12 cellular contexts compared by ENCODE assay signal in the genomic region with DNA sequence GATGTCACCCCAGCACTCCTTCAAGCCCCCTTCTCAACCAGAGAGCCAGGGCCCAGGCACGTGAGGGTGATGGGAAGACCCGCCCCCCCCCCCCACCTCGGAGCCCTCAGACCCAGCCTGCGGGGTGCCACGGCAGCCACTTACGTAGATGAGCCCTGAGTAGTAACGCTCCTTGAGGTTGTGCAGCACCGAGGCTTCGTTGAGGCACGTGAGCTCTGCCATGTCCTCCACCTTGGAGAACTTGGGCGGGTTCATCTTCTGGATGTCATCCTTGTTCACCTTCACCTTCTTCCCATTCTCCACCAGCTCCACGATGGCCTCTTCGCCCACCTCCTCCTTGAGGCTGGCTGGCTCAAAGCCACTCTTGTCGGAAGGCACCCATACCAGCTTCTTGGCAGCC. TPM values are rescaled to one million over a fixed set of nuclear protein-coding genes. Genes with fewer than 3 reads are reported as not detected.
DNase-seq lines count a peak whose midpoint lies in the region; ATAC-seq and TF ChIP-seq lines count a peak whose summit lies in the region.
"Had no signal": no experiment of that assay in that cellular context is flagged by ENCODE, and none has a peak within 500 bp of the region (broad histone marks: within the 10 kb centered on the region; RNA-seq: fewer than 3 reads in every experiment).

No MANE protein-coding gene starts in this region.

- POLR2A ChIA-PET in naive thymus-derived CD4-positive, alpha-beta T cell (lab: Charles Lee), result interaction anchor here (1.9 to 47.8 kb wide), 3 partner anchors 10 to 23 kb away, joined by 9 to 1512 read pairs (median 14); partner anchors contain the start of gene MYH9

- H3K36me3 Mint-ChIP-seq in naive thymus-derived CD4-positive, alpha-beta T cell, result peaks cover 0 to 15% (median 14%) of the 10 kb centered on the region in 5 donors

- H3K4me1 ChIP-seq in heart right ventricle (peaks cover 53 to 100% (median 98%) of the 10 kb centered on the region in 9 donors), ascending aorta (peaks cover 39 to 96% of the 10 kb centered on the region in 2 donors), upper lobe of left lung (peaks cover 82 to 95% (median 91%) of the 10 kb centered on the region in 4 donors)
- H3K4me1 ChIP-seq in naive thymus-derived CD4-positive, alpha-beta T cell (ENCODE audit: control insufficient read depth in 2 of 2, insufficient read depth in 2 of 2, low read length in 2 of 2), result peaks cover 63 to 79% of the 10 kb centered on the region in 2 donors

- DNase-seq in heart right ventricle (peak in 1 of 2 donors; percentile 5), cardiac septum (ENCODE audit: low spot score) (no peak), ascending aorta (ENCODE audit: low spot score in 2 of 2) (no peak), upper lobe of left lung (no peak), glomerular visceral epithelial cell (ENCODE audit: extremely low spot score) (no peak), GM19240 (ENCODE audit: insufficient read length, low spot score) (no peak), NCI-H187 treated with DMSO at 0.1 percent for 48 hours (lab: John Stamatoyannopoulos, UW) (no peak)
- peak in 1 of 9 donors; percentile 46 for DNase-seq in naive thymus-derived CD4-positive, alpha-beta T cell
- DNase-seq: HCEC 1CT; Karpas-422; stimulated activated CD4-positive, alpha-beta T cell treated with anti-CD3 and anti-CD28 coated beads, Interleukin-12 subunit alpha, Interleukin-12 subunit beta, amount 100 ng/mL, for 4 hours had no signal

- TF ChIP-seq POLR2A in upper lobe of left lung (IDR thresholded peaks at IDR 0.05), result no peak

- H3K27ac ChIP-seq in heart right ventricle (peak overlapping the region in 8 of 10 donors; percentile 3 to 91 (median 86)), ascending aorta (peak overlapping the region; percentile 92 to 99), upper lobe of left lung (peak overlapping the region; percentile 42 to 95 (median 58))
- peak overlapping the region; percentile 63 for H3K27ac ChIP-seq in naive thymus-derived CD4-positive, alpha-beta T cell (ENCODE audit: low read depth, low read length)
- H3K27ac ChIP-seq: C4-2B had no signal

- H3K9me3 Mint-ChIP-seq in naive thymus-derived CD4-positive, alpha-beta T cell, result no peaks in the 10 kb centered on the region

- peaks cover 0 to 65% (median 28%) of the 10 kb centered on the region in 9 donors for H3K36me3 ChIP-seq in heart right ventricle
- peaks cover 41 to 42% of the 10 kb centered on the region in 2 donors for H3K36me3 ChIP-seq in ascending aorta
- peaks cover 0 to 30% (median 0%) of the 10 kb centered on the region in 3 experiments for H3K36me3 ChIP-seq in naive thymus-derived CD4-positive, alpha-beta T cell (ENCODE audit: control insufficient read depth in 2 of 3, insufficient read depth in 3 of 3, low read length in 3 of 3)
- peaks cover 8 to 48% (median 26%) of the 10 kb centered on the region in 4 donors for H3K36me3 ChIP-seq in upper lobe of left lung

- TF ChIP-seq CTCF in heart right ventricle (IDR thresholded peaks at IDR 0.05), result no peak
- TF ChIP-seq CTCF in ascending aorta (IDR thresholded peaks at IDR 0.05), result no peak
- no peak for TF ChIP-seq CTCF in upper lobe of left lung (IDR thresholded peaks at IDR 0.05)

- CTCF ChIA-PET in naive thymus-derived CD4-positive, alpha-beta T cell (lab: Charles Lee), result interaction anchor here (0.6 to 1.1 kb wide), 2 partner anchors 24 to 26 kb away, joined by 3 to 4 read pairs; no protein-coding TSS in a partner anchor

- H3K27me3 ChIP-seq in heart right ventricle (no peaks in the 10 kb centered on the region), ascending aorta (no peaks in the 10 kb centered on the region), upper lobe of left lung (no peaks in the 10 kb centered on the region)
- no peaks in the 10 kb centered on the region for H3K27me3 ChIP-seq in naive thymus-derived CD4-positive, alpha-beta T cell (ENCODE audit: control insufficient read depth in 2 of 2, insufficient read depth in 2 of 2, low read length in 2 of 2)

- H3K9me3 ChIP-seq in heart right ventricle (no peaks in the 10 kb centered on the region), ascending aorta (no peaks in the 10 kb centered on the region), upper lobe of left lung (no peaks in the 10 kb centered on the region)
- H3K9me3 ChIP-seq in naive thymus-derived CD4-positive, alpha-beta T cell (ENCODE audit: control insufficient read depth in 2 of 3, low read length in 3 of 3), result no peaks in the 10 kb centered on the region

- no peaks in the 10 kb centered on the region for H3K27me3 Mint-ChIP-seq in naive thymus-derived CD4-positive, alpha-beta T cell

- WGBS in heart right ventricle, 2 donors, result 75 to 79% methylated on average over 14 of the region's 14 CpGs
- WGBS in upper lobe of left lung, 2 donors, result 74 to 77% methylated on average over 14 of the region's 14 CpGs

- TF ChIP-seq EP300 in upper lobe of left lung (IDR thresholded peaks at IDR 0.05), result no peak

- H3K27ac Mint-ChIP-seq in naive thymus-derived CD4-positive, alpha-beta T cell, result peak overlapping the region; percentile 74 to 98 (median 95)

- peaks cover 57 to 95% (median 81%) of the 10 kb centered on the region in 7 donors for H3K4me1 Mint-ChIP-seq in naive thymus-derived CD4-positive, alpha-beta T cell

- ATAC-seq in heart right ventricle (no peak), upper lobe of left lung (ENCODE audit: low FRiP score in 2 of 2) (no peak)
- peak; percentile 51 for ATAC-seq in naive thymus-derived CD4-positive, alpha-beta T cell

- H3K4me3 ChIP-seq in heart right ventricle, result no peak overlapping the region
- peak overlapping the region in 1 of 2 donors; percentile 34 for H3K4me3 ChIP-seq in ascending aorta
- H3K4me3 ChIP-seq in naive thymus-derived CD4-positive, alpha-beta T cell (ENCODE audit: low read length), result no peak overlapping the region
- H3K4me3 ChIP-seq in upper lobe of left lung, result no peak overlapping the region

- H3K4me3 Mint-ChIP-seq in naive thymus-derived CD4-positive, alpha-beta T cell, result peak overlapping the region; percentile 17 to 88 (median 67)

- intact Hi-C loops in heart right ventricle (cut with DNase I) (no loop called here), cardiac septum (cut with DNase I) (no loop called here), ascending aorta (cut with DNase I) (no loop called here)
- intact Hi-C loops in naive thymus-derived CD4-positive, alpha-beta T cell (cut with micrococcal nuclease), result no loop called here

RNA-seq across cellular contexts. Expression of gene MYH9, which starts 39.0 kb away (rescaled TPM):
- total RNA-seq in heart right ventricle, result 100 to 1,000 TPM; 132 to 345 (median 189) TPM
- polyA plus RNA-seq in heart right ventricle, result 100 to 1,000 TPM; 134 to 243 TPM
- total RNA-seq in cardiac septum, result 282 TPM
- total RNA-seq in ascending aorta, result 1,114 TPM
- 100 to 1,000 TPM; 650 to 900 (median 803) TPM for total RNA-seq in naive thymus-derived CD4-positive, alpha-beta T cell
- polyA plus RNA-seq in naive thymus-derived CD4-positive, alpha-beta T cell, result 100 to 1,000 TPM in 1 of 2 donors, 10 to 100 TPM in 1; 95.5 to 501 TPM
- 100 to 1,000 TPM; 486 to 925 (median 599) TPM for total RNA-seq in upper lobe of left lung
